Comparison of ENCODE assay signal across 11 cellular contexts in the genomic region with DNA sequence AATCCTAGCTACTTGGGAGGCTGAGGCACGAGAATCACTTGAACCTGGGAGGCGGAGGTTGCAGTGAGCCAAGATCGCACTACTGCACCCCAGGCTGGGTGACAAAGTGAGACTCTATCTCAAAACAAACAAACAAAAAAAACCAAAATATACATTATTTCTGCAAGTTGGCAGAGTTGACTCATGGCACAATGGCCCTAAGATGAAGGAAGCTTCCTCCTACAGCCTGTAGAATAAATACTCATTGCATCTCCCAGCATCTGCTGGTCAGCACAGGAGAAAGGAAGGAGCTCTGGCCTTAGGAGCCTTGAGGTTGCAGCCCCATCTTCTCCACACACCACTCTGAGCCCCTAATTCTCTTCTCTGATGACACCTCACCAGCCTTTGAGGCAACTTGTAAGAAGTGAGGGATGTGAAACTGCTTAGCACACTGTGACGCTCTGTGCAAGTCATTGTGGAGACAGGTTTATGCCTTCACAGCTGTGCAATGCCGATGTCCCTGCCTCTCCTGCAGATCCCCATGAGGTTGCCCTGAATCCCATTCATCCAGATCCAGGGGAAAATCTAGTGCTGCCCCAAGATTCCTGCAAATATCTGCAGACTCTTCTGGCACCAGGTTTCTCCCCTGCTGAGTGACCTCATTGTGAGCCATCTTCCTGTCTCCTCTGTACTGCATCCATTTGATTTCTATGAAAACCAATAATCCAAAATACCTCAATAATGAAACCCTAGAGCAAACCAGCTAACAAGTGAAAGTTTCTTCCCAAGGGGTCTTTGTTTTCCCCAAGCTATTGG.
DNase-seq lines count a peak whose midpoint lies in the region; ATAC-seq and TF ChIP-seq lines count a peak whose summit lies in the region.
"Had no signal": no experiment of that assay in that cellular context is flagged by ENCODE, and none has a peak within 500 bp of the region (broad histone marks: within the 10 kb centered on the region; RNA-seq: fewer than 3 reads in every experiment).

No MANE protein-coding gene starts in this region.

- peak overlapping the region in 1 of 10 experiments; percentile 4; a peak in 1 of 20 replicates for H3K4me3 ChIP-seq in BLaER1 treated with 17β-estradiol and CSF1 and Interleukin-3, amounts not matched to agents 10 nM and 100 nM
- H3K4me3 ChIP-seq: pancreas had no signal

- H3K27me3 ChIP-seq in BLaER1 treated with 17β-estradiol and CSF1 and Interleukin-3, amounts not matched to agents 10 nM and 100 nM = peaks cover 0 to 67% (median 0%) of the 10 kb centered on the region in 11 experiments; a peak in 6 of 22 replicates
- H3K27me3 ChIP-seq: pancreas had no signal

- H3K4me2 ChIP-seq in BLaER1 treated with 17β-estradiol and CSF1 and Interleukin-3, amounts not matched to agents 10 nM and 100 nM = peak overlapping the region; percentile 64 to 93 (median 88); a peak in 21 of 22 replicates

- H3K9ac ChIP-seq in BLaER1 treated with 17β-estradiol and CSF1 and Interleukin-3, amounts not matched to agents 10 nM and 100 nM = peak overlapping the region in 8 of 11 experiments; percentile 74 to 88 (median 80); a peak in 12 of 22 replicates

- peak; percentile 66 for ATAC-seq in HG02610 (IDR thresholded peaks at IDR 0.05; ENCODE audit: unreplicated experiment)
- peak; percentile 45; the same call in 2 of the 3 replicates for ATAC-seq in SK-N-SH treated with all-trans-retinoic acid at 6 μM for 48 hours
- ATAC-seq in left cardiac atrium = no peak
- ATAC-seq: Right ventricle myocardium inferior had no signal

- no peaks in the 10 kb centered on the region; a peak in 1 of 22 replicates for H4K20me1 ChIP-seq in BLaER1 treated with 17β-estradiol and CSF1 and Interleukin-3, amounts not matched to agents 10 nM and 100 nM

- H3K9me3 ChIP-seq in BLaER1 treated with 17β-estradiol and CSF1 and Interleukin-3, amounts not matched to agents 10 nM and 100 nM (replicated peaks in 1 of 11) = peaks cover 0 to 15% (median 7%) of the 10 kb centered on the region in 11 experiments; a peak in 16 of 22 replicates
- H3K9me3 ChIP-seq: pancreas had no signal

- H3K4me1 ChIP-seq in BLaER1 treated with 17β-estradiol and CSF1 and Interleukin-3, amounts not matched to agents 10 nM and 100 nM = peaks cover 13 to 69% (median 49%) of the 10 kb centered on the region in 10 experiments
- H3K4me1 ChIP-seq: pancreas had no signal

- intact Hi-C loops in left cardiac atrium (cut with DNase I) = no loop called here

- H3K36me3 ChIP-seq in BLaER1 treated with 17β-estradiol and CSF1 and Interleukin-3, amounts not matched to agents 10 nM and 100 nM = peaks cover 0 to 6% (median 0%) of the 10 kb centered on the region in 11 experiments; a peak in 2 of 22 replicates
- H3K36me3 ChIP-seq: pancreas had no signal

- DNase-seq in medulla oblongata (ENCODE audit: extremely low spot score) (peak; percentile 36), T-helper 2 cell (no peak), DMS 273 (lab: John Stamatoyannopoulos, UW; ENCODE audit: unreplicated experiment) (no peak), left cardiac atrium (no peak), LoVo (ENCODE audit: low spot score) (no peak)
- DNase-seq: CD8-positive, alpha-beta memory T cell; pancreas had no signal

- H3K27ac ChIP-seq in BLaER1 treated with 17β-estradiol and CSF1 and Interleukin-3, amounts not matched to agents 10 nM and 100 nM = peak overlapping the region in 10 of 11 experiments; percentile 76 to 99 (median 94); a peak in 19 of 22 replicates
- H3K27ac ChIP-seq: pancreas had no signal

TF ChIP-seq in SK-N-SH treated with all-trans-retinoic acid at 6 μM for 48 hours, 23 proteins besides CTCF, POLR2A, EP300 and RAD21:
- TF ChIP-seq SNAI2 (CRISPR knock-in tag; IDR thresholded peaks at IDR 0.05) (no peak), GLIS3 (CRISPR knock-in tag; IDR thresholded peaks at IDR 0.05) (no peak), ZNF70 (CRISPR knock-in tag; IDR thresholded peaks at IDR 0.05) (no peak), ZNF565 (CRISPR knock-in tag; conservative IDR thresholded peaks at IDR 0.05; ENCODE audit: low read depth) (no peak), TCF4 (CRISPR knock-in tag; IDR thresholded peaks at IDR 0.05; ENCODE audit: borderline replicate concordance) (no peak), CSDC2 (CRISPR knock-in tag; IDR thresholded peaks at IDR 0.05) (no peak), TOX (CRISPR knock-in tag; IDR thresholded peaks at IDR 0.05; ENCODE audit: borderline replicate concordance) (no peak), ZNF8 (CRISPR knock-in tag; IDR thresholded peaks at IDR 0.05) (no peak), ZC3H10 (CRISPR knock-in tag; IDR thresholded peaks at IDR 0.05) (no peak)
- TF ChIP-seq, protein P1, sequence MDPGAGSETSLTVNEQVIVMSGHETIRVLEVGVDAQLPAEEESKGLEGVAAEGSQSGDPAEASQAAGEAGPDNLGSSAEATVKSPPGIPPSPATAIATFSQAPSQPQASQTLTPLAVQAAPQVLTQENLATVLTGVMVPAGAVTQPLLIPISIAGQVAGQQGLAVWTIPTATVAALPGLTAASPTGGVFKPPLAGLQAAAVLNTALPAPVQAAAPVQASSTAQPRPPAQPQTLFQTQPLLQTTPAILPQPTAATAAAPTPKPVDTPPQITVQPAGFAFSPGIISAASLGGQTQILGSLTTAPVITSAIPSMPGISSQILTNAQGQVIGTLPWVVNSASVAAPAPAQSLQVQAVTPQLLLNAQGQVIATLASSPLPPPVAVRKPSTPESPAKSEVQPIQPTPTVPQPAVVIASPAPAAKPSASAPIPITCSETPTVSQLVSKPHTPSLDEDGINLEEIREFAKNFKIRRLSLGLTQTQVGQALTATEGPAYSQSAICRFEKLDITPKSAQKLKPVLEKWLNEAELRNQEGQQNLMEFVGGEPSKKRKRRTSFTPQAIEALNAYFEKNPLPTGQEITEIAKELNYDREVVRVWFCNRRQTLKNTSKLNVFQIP (CRISPR knock-in tag; IDR thresholded peaks at IDR 0.05; ENCODE audit: borderline replicate concordance, low read depth) = no peak
- TF ChIP-seq, protein P2, sequence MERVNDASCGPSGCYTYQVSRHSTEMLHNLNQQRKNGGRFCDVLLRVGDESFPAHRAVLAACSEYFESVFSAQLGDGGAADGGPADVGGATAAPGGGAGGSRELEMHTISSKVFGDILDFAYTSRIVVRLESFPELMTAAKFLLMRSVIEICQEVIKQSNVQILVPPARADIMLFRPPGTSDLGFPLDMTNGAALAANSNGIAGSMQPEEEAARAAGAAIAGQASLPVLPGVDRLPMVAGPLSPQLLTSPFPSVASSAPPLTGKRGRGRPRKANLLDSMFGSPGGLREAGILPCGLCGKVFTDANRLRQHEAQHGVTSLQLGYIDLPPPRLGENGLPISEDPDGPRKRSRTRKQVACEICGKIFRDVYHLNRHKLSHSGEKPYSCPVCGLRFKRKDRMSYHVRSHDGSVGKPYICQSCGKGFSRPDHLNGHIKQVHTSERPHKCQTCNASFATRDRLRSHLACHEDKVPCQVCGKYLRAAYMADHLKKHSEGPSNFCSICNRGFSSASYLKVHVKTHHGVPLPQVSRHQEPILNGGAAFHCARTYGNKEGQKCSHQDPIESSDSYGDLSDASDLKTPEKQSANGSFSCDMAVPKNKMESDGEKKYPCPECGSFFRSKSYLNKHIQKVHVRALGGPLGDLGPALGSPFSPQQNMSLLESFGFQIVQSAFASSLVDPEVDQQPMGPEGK (CRISPR knock-in tag; IDR thresholded peaks at IDR 0.05; ENCODE audit: borderline replicate concordance) = no peak

Comparison
In these comparisons a context has a peak if more than half of its experiments do, and no peak if none do; other contexts are left out.
1. ATAC-seq: peak in HG02610 (single experiment) and SK-N-SH treated with all-trans-retinoic acid at 6 μM for 48 hours (single experiment); none in left cardiac atrium (0 of 2).